1 cellular context compared by ENCODE assay signal in the genomic region with DNA sequence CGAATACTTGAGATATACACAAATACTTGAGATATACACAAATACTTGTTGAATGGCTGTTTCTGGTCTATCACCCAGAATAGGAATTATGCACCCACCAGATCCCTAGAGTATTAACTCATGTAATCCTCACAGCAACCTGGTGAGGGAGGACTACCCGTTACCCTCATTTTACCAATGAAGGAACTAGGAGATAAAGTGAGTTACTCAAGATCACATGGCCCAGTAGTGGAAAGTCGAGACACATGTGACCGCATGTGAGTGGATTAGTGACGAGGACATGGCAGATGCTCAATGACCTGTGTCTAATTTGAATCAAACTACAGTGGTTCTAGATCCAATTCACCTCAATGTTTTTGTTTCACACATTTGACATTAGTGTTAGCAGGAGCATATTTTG.
A peak's percentile ranks its signal among the peaks of the same experiment; 100 is the strongest.
TF ChIP-seq lines count a peak whose summit lies in the region.

No MANE protein-coding gene starts in this region.

TF ChIP-seq in K562, 482 proteins besides CTCF, POLR2A, EP300 and RAD21 (continues in another document):
- TF ChIP-seq, protein P1, sequence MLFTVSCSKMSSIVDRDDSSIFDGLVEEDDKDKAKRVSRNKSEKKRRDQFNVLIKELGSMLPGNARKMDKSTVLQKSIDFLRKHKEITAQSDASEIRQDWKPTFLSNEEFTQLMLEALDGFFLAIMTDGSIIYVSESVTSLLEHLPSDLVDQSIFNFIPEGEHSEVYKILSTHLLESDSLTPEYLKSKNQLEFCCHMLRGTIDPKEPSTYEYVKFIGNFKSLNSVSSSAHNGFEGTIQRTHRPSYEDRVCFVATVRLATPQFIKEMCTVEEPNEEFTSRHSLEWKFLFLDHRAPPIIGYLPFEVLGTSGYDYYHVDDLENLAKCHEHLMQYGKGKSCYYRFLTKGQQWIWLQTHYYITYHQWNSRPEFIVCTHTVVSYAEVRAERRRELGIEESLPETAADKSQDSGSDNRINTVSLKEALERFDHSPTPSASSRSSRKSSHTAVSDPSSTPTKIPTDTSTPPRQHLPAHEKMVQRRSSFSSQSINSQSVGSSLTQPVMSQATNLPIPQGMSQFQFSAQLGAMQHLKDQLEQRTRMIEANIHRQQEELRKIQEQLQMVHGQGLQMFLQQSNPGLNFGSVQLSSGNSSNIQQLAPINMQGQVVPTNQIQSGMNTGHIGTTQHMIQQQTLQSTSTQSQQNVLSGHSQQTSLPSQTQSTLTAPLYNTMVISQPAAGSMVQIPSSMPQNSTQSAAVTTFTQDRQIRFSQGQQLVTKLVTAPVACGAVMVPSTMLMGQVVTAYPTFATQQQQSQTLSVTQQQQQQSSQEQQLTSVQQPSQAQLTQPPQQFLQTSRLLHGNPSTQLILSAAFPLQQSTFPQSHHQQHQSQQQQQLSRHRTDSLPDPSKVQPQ (CRISPR knock-in tag; IDR thresholded peaks at IDR 0.05; ENCODE audit: borderline replicate concordance) = no peak
- TF ChIP-seq PML (IDR thresholded peaks at IDR 0.05; ENCODE audit: low read length) (no peak), GATA2 (CRISPR knock-in tag; IDR thresholded peaks at IDR 0.05) (no peak), MYC (IDR thresholded peaks at IDR 0.05; ENCODE audit: low read depth, low read length) (peak; percentile 31; the same call in 1 of the 2 replicates), MYC (CRISPR knock-in tag; IDR thresholded peaks at IDR 0.05; ENCODE audit: borderline replicate concordance, low read depth) (no peak), NR2C2 (CRISPR knock-in tag; IDR thresholded peaks at IDR 0.05) (no peak), NR2C2 (tag; IDR thresholded peaks at IDR 0.05) (0 out of 2 replicates have a peak, but pooled peaks have one; percentile 14), KLF13 (tag; IDR thresholded peaks at IDR 0.05; ENCODE audit: borderline replicate concordance, low read depth) (no peak), EGR1 (conservative IDR thresholded peaks at IDR 0.05) (no peak), KDM1A (IDR thresholded peaks at IDR 0.05) (no peak), FOSL1 (tag; conservative IDR thresholded peaks at IDR 0.05) (peak; percentile 27; the same call in 1 of the 2 replicates), GTF2A2 (tag; IDR thresholded peaks at IDR 0.05) (no peak), L3MBTL2 (IDR thresholded peaks at IDR 0.05) (peak; percentile 93), CBX3 (IDR thresholded peaks at IDR 0.05; ENCODE audit: borderline replicate concordance in 1 of 2, low read length in 2 of 2) (peak in 1 of 2 experiments; percentile 61; a peak in 1 of 3 replicates), GABPA (tag; conservative IDR thresholded peaks at IDR 0.05; ENCODE audit: low read depth) (no peak), NR4A1 (CRISPR knock-in tag; IDR thresholded peaks at IDR 0.05) (no peak), NR4A1 (tag; IDR thresholded peaks at IDR 0.05) (no peak), DMBX1 (CRISPR knock-in tag; IDR thresholded peaks at IDR 0.05; ENCODE audit: borderline replicate concordance) (no peak), RBM39 (optimal IDR thresholded peaks at IDR 0.05; ENCODE audit: low read depth, low read length) (no peak), RAD51 (IDR thresholded peaks at IDR 0.05; ENCODE audit: borderline replicate concordance, low read depth) (peak; percentile 50; the same call in 1 of the 2 replicates), SUPT5H (IDR thresholded peaks at IDR 0.05) (no peak), LEF1 (IDR thresholded peaks at IDR 0.05) (no peak), C11orf30 (IDR thresholded peaks at IDR 0.05; ENCODE audit: low read depth) (no peak), CAMTA2 (CRISPR knock-in tag; conservative IDR thresholded peaks at IDR 0.05) (no peak), FIP1L1 (IDR thresholded peaks at IDR 0.05; ENCODE audit: low read depth, low read length, poor library complexity, severe bottlenecking) (no peak), CEBPG (CRISPR knock-in tag; IDR thresholded peaks at IDR 0.05) (no peak), CEBPG (tag; conservative IDR thresholded peaks at IDR 0.05 in 1 of 2, IDR thresholded peaks at IDR 0.05 in 1 of 2) (no peak)
- TF ChIP-seq, protein P2, sequence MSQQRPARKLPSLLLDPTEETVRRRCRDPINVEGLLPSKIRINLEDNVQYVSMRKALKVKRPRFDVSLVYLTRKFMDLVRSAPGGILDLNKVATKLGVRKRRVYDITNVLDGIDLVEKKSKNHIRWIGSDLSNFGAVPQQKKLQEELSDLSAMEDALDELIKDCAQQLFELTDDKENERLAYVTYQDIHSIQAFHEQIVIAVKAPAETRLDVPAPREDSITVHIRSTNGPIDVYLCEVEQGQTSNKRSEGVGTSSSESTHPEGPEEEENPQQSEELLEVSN (IDR thresholded peaks at IDR 0.05; ENCODE audit: borderline replicate concordance in 1 of 2, extremely low read depth in 1 of 2, insufficient read depth in 1 of 2, insufficient read length in 1 of 2, low read depth in 1 of 2, low read length in 1 of 2, poor library complexity in 1 of 2, severe bottlenecking in 1 of 2) = peak; percentile 44 to 55
- TF ChIP-seq, protein P3, sequence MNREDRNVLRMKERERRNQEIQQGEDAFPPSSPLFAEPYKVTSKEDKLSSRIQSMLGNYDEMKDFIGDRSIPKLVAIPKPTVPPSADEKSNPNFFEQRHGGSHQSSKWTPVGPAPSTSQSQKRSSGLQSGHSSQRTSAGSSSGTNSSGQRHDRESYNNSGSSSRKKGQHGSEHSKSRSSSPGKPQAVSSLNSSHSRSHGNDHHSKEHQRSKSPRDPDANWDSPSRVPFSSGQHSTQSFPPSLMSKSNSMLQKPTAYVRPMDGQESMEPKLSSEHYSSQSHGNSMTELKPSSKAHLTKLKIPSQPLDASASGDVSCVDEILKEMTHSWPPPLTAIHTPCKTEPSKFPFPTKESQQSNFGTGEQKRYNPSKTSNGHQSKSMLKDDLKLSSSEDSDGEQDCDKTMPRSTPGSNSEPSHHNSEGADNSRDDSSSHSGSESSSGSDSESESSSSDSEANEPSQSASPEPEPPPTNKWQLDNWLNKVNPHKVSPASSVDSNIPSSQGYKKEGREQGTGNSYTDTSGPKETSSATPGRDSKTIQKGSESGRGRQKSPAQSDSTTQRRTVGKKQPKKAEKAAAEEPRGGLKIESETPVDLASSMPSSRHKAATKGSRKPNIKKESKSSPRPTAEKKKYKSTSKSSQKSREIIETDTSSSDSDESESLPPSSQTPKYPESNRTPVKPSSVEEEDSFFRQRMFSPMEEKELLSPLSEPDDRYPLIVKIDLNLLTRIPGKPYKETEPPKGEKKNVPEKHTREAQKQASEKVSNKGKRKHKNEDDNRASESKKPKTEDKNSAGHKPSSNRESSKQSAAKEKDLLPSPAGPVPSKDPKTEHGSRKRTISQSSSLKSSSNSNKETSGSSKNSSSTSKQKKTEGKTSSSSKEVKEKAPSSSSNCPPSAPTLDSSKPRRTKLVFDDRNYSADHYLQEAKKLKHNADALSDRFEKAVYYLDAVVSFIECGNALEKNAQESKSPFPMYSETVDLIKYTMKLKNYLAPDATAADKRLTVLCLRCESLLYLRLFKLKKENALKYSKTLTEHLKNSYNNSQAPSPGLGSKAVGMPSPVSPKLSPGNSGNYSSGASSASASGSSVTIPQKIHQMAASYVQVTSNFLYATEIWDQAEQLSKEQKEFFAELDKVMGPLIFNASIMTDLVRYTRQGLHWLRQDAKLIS (CRISPR knock-in tag; IDR thresholded peaks at IDR 0.05) = no peak
- TF ChIP-seq, protein P4, sequence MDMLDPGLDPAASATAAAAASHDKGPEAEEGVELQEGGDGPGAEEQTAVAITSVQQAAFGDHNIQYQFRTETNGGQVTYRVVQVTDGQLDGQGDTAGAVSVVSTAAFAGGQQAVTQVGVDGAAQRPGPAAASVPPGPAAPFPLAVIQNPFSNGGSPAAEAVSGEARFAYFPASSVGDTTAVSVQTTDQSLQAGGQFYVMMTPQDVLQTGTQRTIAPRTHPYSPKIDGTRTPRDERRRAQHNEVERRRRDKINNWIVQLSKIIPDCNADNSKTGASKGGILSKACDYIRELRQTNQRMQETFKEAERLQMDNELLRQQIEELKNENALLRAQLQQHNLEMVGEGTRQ (CRISPR knock-in tag; IDR thresholded peaks at IDR 0.05) = peak; percentile 59
- TF ChIP-seq, protein P5, sequence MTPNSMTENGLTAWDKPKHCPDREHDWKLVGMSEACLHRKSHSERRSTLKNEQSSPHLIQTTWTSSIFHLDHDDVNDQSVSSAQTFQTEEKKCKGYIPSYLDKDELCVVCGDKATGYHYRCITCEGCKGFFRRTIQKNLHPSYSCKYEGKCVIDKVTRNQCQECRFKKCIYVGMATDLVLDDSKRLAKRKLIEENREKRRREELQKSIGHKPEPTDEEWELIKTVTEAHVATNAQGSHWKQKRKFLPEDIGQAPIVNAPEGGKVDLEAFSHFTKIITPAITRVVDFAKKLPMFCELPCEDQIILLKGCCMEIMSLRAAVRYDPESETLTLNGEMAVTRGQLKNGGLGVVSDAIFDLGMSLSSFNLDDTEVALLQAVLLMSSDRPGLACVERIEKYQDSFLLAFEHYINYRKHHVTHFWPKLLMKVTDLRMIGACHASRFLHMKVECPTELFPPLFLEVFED (CRISPR knock-in tag; conservative IDR thresholded peaks at IDR 0.05) = no peak
- TF ChIP-seq, protein P6, sequence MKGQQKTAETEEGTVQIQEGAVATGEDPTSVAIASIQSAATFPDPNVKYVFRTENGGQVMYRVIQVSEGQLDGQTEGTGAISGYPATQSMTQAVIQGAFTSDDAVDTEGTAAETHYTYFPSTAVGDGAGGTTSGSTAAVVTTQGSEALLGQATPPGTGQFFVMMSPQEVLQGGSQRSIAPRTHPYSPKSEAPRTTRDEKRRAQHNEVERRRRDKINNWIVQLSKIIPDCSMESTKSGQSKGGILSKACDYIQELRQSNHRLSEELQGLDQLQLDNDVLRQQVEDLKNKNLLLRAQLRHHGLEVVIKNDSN (CRISPR knock-in tag; IDR thresholded peaks at IDR 0.05) = peak; percentile 70
- TF ChIP-seq, protein P7, sequence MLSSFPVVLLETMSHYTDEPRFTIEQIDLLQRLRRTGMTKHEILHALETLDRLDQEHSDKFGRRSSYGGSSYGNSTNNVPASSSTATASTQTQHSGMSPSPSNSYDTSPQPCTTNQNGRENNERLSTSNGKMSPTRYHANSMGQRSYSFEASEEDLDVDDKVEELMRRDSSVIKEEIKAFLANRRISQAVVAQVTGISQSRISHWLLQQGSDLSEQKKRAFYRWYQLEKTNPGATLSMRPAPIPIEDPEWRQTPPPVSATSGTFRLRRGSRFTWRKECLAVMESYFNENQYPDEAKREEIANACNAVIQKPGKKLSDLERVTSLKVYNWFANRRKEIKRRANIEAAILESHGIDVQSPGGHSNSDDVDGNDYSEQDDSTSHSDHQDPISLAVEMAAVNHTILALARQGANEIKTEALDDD (IDR thresholded peaks at IDR 0.05) = peak; percentile 64
- TF ChIP-seq, protein P8, sequence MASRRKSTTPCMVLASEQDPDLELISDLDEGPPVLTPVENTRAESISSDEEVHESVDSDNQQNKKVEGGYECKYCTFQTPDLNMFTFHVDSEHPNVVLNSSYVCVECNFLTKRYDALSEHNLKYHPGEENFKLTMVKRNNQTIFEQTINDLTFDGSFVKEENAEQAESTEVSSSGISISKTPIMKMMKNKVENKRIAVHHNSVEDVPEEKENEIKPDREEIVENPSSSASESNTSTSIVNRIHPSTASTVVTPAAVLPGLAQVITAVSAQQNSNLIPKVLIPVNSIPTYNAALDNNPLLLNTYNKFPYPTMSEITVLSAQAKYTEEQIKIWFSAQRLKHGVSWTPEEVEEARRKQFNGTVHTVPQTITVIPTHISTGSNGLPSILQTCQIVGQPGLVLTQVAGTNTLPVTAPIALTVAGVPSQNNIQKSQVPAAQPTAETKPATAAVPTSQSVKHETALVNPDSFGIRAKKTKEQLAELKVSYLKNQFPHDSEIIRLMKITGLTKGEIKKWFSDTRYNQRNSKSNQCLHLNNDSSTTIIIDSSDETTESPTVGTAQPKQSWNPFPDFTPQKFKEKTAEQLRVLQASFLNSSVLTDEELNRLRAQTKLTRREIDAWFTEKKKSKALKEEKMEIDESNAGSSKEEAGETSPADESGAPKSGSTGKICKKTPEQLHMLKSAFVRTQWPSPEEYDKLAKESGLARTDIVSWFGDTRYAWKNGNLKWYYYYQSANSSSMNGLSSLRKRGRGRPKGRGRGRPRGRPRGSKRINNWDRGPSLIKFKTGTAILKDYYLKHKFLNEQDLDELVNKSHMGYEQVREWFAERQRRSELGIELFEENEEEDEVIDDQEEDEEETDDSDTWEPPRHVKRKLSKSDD (conservative IDR thresholded peaks at IDR 0.05; ENCODE audit: low read length) = no peak
- TF ChIP-seq, protein P9, sequence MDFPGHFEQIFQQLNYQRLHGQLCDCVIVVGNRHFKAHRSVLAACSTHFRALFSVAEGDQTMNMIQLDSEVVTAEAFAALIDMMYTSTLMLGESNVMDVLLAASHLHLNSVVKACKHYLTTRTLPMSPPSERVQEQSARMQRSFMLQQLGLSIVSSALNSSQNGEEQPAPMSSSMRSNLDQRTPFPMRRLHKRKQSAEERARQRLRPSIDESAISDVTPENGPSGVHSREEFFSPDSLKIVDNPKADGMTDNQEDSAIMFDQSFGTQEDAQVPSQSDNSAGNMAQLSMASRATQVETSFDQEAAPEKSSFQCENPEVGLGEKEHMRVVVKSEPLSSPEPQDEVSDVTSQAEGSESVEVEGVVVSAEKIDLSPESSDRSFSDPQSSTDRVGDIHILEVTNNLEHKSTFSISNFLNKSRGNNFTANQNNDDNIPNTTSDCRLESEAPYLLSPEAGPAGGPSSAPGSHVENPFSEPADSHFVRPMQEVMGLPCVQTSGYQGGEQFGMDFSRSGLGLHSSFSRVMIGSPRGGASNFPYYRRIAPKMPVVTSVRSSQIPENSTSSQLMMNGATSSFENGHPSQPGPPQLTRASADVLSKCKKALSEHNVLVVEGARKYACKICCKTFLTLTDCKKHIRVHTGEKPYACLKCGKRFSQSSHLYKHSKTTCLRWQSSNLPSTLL (IDR thresholded peaks at IDR 0.05) = no peak
